1 cellular context compared by ENCODE assay signal in the genomic region with DNA sequence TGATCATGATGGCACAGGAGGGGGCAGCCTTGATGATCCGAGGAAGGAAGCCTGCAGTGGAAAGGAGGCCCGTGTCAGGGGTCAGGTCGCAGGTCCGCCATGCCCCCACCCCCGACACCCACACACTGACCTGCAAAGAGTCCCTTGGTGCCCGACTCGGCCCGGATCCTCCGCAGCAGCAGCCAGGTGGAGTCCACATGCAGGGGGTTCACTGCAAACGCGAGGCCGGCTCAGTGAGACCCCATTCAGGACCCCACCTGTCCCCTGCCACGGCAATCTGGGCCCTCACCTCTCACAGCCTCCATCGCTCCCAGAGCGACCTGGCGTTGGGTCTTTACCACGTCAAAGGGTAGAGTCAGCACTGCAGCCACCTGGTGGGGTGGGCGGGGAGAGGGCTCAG.
TF ChIP-seq lines count a peak whose summit lies in the region.

No MANE protein-coding gene starts in this region.

TF ChIP-seq in GM12878, 131 proteins besides CTCF, POLR2A, EP300 and RAD21:
- TF ChIP-seq ESRRA (IDR thresholded peaks at IDR 0.05; ENCODE audit: low read length): no peak
- no peak for TF ChIP-seq SMC3 (IDR thresholded peaks at IDR 0.05; ENCODE audit: borderline replicate concordance, low read length)
- TF ChIP-seq ZNF622 (IDR thresholded peaks at IDR 0.05): no peak
- TF ChIP-seq, protein P1, sequence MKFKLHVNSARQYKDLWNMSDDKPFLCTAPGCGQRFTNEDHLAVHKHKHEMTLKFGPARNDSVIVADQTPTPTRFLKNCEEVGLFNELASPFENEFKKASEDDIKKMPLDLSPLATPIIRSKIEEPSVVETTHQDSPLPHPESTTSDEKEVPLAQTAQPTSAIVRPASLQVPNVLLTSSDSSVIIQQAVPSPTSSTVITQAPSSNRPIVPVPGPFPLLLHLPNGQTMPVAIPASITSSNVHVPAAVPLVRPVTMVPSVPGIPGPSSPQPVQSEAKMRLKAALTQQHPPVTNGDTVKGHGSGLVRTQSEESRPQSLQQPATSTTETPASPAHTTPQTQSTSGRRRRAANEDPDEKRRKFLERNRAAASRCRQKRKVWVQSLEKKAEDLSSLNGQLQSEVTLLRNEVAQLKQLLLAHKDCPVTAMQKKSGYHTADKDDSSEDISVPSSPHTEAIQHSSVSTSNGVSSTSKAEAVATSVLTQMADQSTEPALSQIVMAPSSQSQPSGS (IDR thresholded peaks at IDR 0.05; ENCODE audit: low read length): no peak
- no peak for TF ChIP-seq E2F4 (IDR thresholded peaks at IDR 0.05; ENCODE audit: low read depth, low read length)
- TF ChIP-seq BCL11A (IDR thresholded peaks at IDR 0.05; ENCODE audit: low read depth, low read length): no peak
- no peak for TF ChIP-seq HDAC2 (IDR thresholded peaks at IDR 0.05)
- no peak for TF ChIP-seq MTA2 (IDR thresholded peaks at IDR 0.05; ENCODE audit: low read depth)
- no peak for TF ChIP-seq POLR2AphosphoS2 (IDR thresholded peaks at IDR 0.05; ENCODE audit: low read depth, low read length)
- TF ChIP-seq TCF3 (IDR thresholded peaks at IDR 0.05; ENCODE audit: borderline replicate concordance, insufficient read depth, low read depth, low read length): no peak
- TF ChIP-seq POLR2AphosphoS5 (IDR thresholded peaks at IDR 0.05; ENCODE audit: low read length): no peak
- TF ChIP-seq HDAC6 (IDR thresholded peaks at IDR 0.05; ENCODE audit: unreplicated experiment): no peak
TF ChIP-seq in GM12878: peak in this region for 0.
